1 cellular context compared by ENCODE assay signal in genomic region chr17:77372444-77373297, GRCh38.
TF ChIP-seq lines count a peak whose summit lies in the region.

No MANE protein-coding gene starts in this region.

TF ChIP-seq in GM23338, 12 proteins besides CTCF, POLR2A, EP300 and RAD21 (continued from another document):
- TF ChIP-seq, protein P1, sequence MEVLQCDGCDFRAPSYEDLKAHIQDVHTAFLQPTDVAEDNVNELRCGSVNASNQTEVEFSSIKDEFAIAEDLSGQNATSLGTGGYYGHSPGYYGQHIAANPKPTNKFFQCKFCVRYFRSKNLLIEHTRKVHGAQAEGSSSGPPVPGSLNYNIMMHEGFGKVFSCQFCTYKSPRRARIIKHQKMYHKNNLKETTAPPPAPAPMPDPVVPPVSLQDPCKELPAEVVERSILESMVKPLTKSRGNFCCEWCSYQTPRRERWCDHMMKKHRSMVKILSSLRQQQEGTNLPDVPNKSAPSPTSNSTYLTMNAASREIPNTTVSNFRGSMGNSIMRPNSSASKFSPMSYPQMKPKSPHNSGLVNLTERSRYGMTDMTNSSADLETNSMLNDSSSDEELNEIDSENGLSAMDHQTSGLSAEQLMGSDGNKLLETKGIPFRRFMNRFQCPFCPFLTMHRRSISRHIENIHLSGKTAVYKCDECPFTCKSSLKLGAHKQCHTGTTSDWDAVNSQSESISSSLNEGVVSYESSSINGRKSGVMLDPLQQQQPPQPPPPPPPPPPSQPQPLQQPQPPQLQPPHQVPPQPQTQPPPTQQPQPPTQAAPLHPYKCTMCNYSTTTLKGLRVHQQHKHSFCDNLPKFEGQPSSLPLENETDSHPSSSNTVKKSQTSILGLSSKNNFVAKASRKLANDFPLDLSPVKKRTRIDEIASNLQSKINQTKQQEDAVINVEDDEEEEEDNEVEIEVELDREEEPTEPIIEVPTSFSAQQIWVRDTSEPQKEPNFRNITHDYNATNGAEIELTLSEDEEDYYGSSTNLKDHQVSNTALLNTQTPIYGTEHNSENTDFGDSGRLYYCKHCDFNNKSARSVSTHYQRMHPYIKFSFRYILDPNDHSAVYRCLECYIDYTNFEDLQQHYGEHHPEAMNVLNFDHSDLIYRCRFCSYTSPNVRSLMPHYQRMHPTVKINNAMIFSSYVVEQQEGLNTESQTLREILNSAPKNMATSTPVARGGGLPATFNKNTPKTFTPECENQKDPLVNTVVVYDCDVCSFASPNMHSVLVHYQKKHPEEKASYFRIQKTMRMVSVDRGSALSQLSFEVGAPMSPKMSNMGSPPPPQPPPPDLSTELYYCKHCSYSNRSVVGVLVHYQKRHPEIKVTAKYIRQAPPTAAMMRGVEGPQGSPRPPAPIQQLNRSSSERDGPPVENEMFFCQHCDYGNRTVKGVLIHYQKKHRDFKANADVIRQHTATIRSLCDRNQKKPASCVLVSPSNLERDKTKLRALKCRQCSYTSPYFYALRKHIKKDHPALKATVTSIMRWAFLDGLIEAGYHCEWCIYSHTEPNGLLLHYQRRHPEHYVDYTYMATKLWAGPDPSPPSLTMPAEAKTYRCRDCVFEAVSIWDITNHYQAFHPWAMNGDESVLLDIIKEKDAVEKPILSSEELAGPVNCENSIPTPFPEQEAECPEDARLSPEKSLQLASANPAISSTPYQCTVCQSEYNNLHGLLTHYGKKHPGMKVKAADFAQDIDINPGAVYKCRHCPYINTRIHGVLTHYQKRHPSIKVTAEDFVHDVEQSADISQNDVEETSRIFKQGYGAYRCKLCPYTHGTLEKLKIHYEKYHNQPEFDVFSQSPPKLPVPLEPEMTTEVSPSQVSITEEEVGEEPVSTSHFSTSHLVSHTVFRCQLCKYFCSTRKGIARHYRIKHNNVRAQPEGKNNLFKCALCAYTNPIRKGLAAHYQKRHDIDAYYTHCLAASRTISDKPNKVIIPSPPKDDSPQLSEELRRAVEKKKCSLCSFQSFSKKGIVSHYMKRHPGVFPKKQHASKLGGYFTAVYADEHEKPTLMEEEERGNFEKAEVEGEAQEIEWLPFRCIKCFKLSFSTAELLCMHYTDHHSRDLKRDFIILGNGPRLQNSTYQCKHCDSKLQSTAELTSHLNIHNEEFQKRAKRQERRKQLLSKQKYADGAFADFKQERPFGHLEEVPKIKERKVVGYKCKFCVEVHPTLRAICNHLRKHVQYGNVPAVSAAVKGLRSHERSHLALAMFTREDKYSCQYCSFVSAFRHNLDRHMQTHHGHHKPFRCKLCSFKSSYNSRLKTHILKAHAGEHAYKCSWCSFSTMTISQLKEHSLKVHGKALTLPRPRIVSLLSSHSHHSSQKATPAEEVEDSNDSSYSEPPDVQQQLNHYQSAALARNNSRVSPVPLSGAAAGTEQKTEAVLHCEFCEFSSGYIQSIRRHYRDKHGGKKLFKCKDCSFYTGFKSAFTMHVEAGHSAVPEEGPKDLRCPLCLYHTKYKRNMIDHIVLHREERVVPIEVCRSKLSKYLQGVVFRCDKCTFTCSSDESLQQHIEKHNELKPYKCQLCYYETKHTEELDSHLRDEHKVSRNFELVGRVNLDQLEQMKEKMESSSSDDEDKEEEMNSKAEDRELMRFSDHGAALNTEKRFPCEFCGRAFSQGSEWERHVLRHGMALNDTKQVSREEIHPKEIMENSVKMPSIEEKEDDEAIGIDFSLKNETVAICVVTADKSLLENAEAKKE (CRISPR knock-in tag; IDR thresholded peaks at IDR 0.05) = no peak
- TF ChIP-seq EZH2phosphoT487 (IDR thresholded peaks at IDR 0.05; ENCODE audit: unreplicated experiment) = no peak
- TF ChIP-seq ZNF114 (CRISPR knock-in tag; IDR thresholded peaks at IDR 0.05) = no peak
- TF ChIP-seq POLR2AphosphoS5 (IDR thresholded peaks at IDR 0.05; ENCODE audit: low read depth) = peak; percentile 14; the same call in 1 of the 2 replicates
- no peak for TF ChIP-seq JUNB (IDR thresholded peaks at IDR 0.05; ENCODE audit: unreplicated experiment)
TF ChIP-seq in GM23338: peak in this region for 2.
